ENCODE assay signal across 14 cellular contexts in the genomic region with DNA sequence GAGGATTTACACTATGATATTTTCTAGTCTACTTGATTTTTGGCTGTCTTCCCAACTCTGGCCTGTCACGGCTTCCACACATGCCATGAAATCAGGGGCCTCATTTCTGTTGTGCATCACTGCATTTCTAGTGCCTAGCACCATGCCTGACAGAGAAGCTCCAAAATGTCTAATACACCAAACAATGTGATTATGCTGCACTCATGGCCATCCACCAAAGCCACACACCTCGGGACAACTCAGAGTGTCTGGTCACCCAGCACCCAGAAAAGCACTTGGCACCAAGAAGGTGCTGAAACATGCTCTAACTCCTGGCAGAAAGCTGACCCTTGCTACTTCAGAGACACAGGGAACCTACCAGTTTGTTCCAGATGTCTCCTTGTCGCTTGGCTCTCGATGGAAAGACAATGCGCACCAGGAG. TPM values are rescaled to one million over a fixed set of nuclear protein-coding genes. Genes with fewer than 3 reads are reported as not detected.
DNase-seq lines count a peak whose midpoint lies in the region; ATAC-seq and TF ChIP-seq lines count a peak whose summit lies in the region.
"Had no signal": no experiment of that assay in that cellular context is flagged by ENCODE, and none has a peak within 500 bp of the region (broad histone marks: within the 10 kb centered on the region; RNA-seq: fewer than 3 reads in every experiment).

No MANE protein-coding gene starts in this region.

- no peak overlapping the region for H3K4me3 ChIP-seq in Caco-2 (ENCODE audit: low read depth, low read length)
- H3K4me3 ChIP-seq in cardiac fibroblast (replicated peaks in 1 of 2; ENCODE audit: low read depth in 2 of 2, low read length in 2 of 2), result no peak overlapping the region
- H3K4me3 ChIP-seq: GM12878, SK-N-MC, tibial artery had no signal

- intact Hi-C loops in Caco-2 (cut with micrococcal nuclease; ENCODE audit: unreplicated experiment), result no loop called here

- CTCF ChIA-PET in Caco-2 (lab: Charles Lee), result interaction anchor here (1.7 kb wide), 1 partner anchor 18 kb away, joined by 14 read pairs; the partner anchor contains the start of gene RPLP0

- H3K36me3 Mint-ChIP-seq in Caco-2 (ENCODE audit: insufficient read depth, unreplicated experiment), result peaks cover 93% of the 10 kb centered on the region

- TF ChIP-seq RAD21 in Ishikawa (IDR thresholded peaks at IDR 0.05; ENCODE audit: low read depth), result no peak

- no peaks in the 10 kb centered on the region for H3K9me3 ChIP-seq in Caco-2
- H3K9me3 ChIP-seq: tibial artery had no signal

- peaks cover 6% of the 10 kb centered on the region; the same call in 1 of the 2 replicates for H3K36me3 ChIP-seq in Caco-2 (ENCODE audit: control insufficient read depth, insufficient read depth, low read length)

- H3K9me3 Mint-ChIP-seq in Caco-2 (ENCODE audit: unreplicated experiment), result no peaks in the 10 kb centered on the region
- H3K9me3 Mint-ChIP-seq: activated naive CD4-positive, alpha-beta T cell treated with anti-CD3 and anti-CD28 coated beads, Interleukin-2, amount 50 U/mL, for 24 hours had no signal

- no peak overlapping the region for H3K4me3 Mint-ChIP-seq in Caco-2 (ENCODE audit: unreplicated experiment)
- H3K4me3 Mint-ChIP-seq: activated naive CD4-positive, alpha-beta T cell treated with anti-CD3 and anti-CD28 coated beads, Interleukin-2, amount 50 U/mL, for 24 hours had no signal

- BruUV-seq in Caco-2 (replicated peaks; lab: Mats Ljungman, UMichigan), result no TSS peak

- H3K27ac Mint-ChIP-seq in Caco-2 (ENCODE audit: unreplicated experiment), result peak overlapping the region; percentile 59
- H3K27ac Mint-ChIP-seq: activated naive CD4-positive, alpha-beta T cell treated with anti-CD3 and anti-CD28 coated beads, Interleukin-2, amount 50 U/mL, for 24 hours had no signal

- 0 out of 2 replicates have a peak, but pooled peaks have one; percentile 7 for TF ChIP-seq EP300 in Ishikawa (IDR thresholded peaks at IDR 0.05; ENCODE audit: borderline replicate concordance)

- H3K4me1 Mint-ChIP-seq in Caco-2 (ENCODE audit: low read depth, unreplicated experiment), result peaks cover 14% of the 10 kb centered on the region

- DNase-seq in Caco-2 (no peak), cardiac fibroblast (ENCODE audit: low read depth in 2 of 2) (peak; percentile 33 to 49), kidney glomerular epithelial cell (lab: John Stamatoyannopoulos, UW) (peak; percentile 80), GM10266 (ENCODE audit: extremely low spot score) (no peak), GM13976 (ENCODE audit: low spot score) (no peak)
- DNase-seq: C1 segment of cervical spinal cord; stimulated activated CD4-positive, alpha-beta T cell treated with anti-CD3 and anti-CD28 coated beads, Interleukin-1b, Interleukin-23, amount 100 ng/mL, for 48 hours; tibial artery had no signal

- no peak for ATAC-seq in HG03097 (IDR thresholded peaks at IDR 0.05; ENCODE audit: low FRiP score, unreplicated experiment)
- no peak for ATAC-seq in HG03469 (IDR thresholded peaks at IDR 0.05; ENCODE audit: unreplicated experiment)

- H3K27me3 Mint-ChIP-seq in Caco-2 (ENCODE audit: insufficient read depth, unreplicated experiment), result no peaks in the 10 kb centered on the region
- H3K27me3 Mint-ChIP-seq: activated naive CD4-positive, alpha-beta T cell treated with anti-CD3 and anti-CD28 coated beads, Interleukin-2, amount 50 U/mL, for 24 hours had no signal

- TF ChIP-seq CTCF in Caco-2 (IDR thresholded peaks at IDR 0.05; ENCODE audit: insufficient read depth in 1 of 2, low read depth in 1 of 2, low read length in 1 of 2, severe bottlenecking in 1 of 2, unreplicated experiment in 1 of 2) (no peak), cardiac fibroblast (IDR thresholded peaks at IDR 0.05; ENCODE audit: low read depth, low read length) (no peak), GM10266 (IDR thresholded peaks at IDR 0.05; ENCODE audit: control insufficient read depth, insufficient read depth, low read depth, missing control alignments) (no peak), GM13976 (IDR thresholded peaks at IDR 0.05; ENCODE audit: borderline replicate concordance, control extremely low read depth, extremely low read depth, insufficient read depth, missing control alignments) (no peak)

- POLR2A ChIA-PET in Caco-2 (lab: Charles Lee), result no interaction called here

- in situ Hi-C loops in GM13976 (cut with MboI; ENCODE audit: low sequenced_read_pairs, unreplicated experiment), result no loop called here

- no peaks in the 10 kb centered on the region for H3K27me3 ChIP-seq in Caco-2 (replicated peaks; ENCODE audit: control insufficient read depth, insufficient read depth, low read length)
- H3K27me3 ChIP-seq: tibial artery had no signal

- H3K4me1 ChIP-seq in Caco-2, result peaks cover 12% of the 10 kb centered on the region
- H3K4me1 ChIP-seq: tibial artery had no signal

TF ChIP-seq in Ishikawa, 13 proteins besides CTCF, POLR2A, EP300 and RAD21:
- TF ChIP-seq FOXM1 (IDR thresholded peaks at IDR 0.05; ENCODE audit: borderline replicate concordance, low read depth) (no peak), TEAD4 (IDR thresholded peaks at IDR 0.05) (peak; percentile 24; the same call in 1 of the 2 replicates), NFIC (IDR thresholded peaks at IDR 0.05) (no peak; the same call in 1 of the 2 replicates), ZBTB7A (IDR thresholded peaks at IDR 0.05; ENCODE audit: low read depth) (no peak)
- TF ChIP-seq, protein P1, sequence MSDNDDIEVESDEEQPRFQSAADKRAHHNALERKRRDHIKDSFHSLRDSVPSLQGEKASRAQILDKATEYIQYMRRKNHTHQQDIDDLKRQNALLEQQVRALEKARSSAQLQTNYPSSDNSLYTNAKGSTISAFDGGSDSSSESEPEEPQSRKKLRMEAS (IDR thresholded peaks at IDR 0.05), result no peak
- TF ChIP-seq, protein P2, sequence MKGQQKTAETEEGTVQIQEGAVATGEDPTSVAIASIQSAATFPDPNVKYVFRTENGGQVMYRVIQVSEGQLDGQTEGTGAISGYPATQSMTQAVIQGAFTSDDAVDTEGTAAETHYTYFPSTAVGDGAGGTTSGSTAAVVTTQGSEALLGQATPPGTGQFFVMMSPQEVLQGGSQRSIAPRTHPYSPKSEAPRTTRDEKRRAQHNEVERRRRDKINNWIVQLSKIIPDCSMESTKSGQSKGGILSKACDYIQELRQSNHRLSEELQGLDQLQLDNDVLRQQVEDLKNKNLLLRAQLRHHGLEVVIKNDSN (IDR thresholded peaks at IDR 0.05), result no peak
- TF ChIP-seq, protein P3, sequence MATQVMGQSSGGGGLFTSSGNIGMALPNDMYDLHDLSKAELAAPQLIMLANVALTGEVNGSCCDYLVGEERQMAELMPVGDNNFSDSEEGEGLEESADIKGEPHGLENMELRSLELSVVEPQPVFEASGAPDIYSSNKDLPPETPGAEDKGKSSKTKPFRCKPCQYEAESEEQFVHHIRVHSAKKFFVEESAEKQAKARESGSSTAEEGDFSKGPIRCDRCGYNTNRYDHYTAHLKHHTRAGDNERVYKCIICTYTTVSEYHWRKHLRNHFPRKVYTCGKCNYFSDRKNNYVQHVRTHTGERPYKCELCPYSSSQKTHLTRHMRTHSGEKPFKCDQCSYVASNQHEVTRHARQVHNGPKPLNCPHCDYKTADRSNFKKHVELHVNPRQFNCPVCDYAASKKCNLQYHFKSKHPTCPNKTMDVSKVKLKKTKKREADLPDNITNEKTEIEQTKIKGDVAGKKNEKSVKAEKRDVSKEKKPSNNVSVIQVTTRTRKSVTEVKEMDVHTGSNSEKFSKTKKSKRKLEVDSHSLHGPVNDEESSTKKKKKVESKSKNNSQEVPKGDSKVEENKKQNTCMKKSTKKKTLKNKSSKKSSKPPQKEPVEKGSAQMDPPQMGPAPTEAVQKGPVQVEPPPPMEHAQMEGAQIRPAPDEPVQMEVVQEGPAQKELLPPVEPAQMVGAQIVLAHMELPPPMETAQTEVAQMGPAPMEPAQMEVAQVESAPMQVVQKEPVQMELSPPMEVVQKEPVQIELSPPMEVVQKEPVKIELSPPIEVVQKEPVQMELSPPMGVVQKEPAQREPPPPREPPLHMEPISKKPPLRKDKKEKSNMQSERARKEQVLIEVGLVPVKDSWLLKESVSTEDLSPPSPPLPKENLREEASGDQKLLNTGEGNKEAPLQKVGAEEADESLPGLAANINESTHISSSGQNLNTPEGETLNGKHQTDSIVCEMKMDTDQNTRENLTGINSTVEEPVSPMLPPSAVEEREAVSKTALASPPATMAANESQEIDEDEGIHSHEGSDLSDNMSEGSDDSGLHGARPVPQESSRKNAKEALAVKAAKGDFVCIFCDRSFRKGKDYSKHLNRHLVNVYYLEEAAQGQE (IDR thresholded peaks at IDR 0.05; ENCODE audit: low read depth), result no peak

RNA-seq across cellular contexts. Expression of gene GCN1, which starts 11.3 kb away (rescaled TPM):
- total RNA-seq in Caco-2 (2022), result 154 and 171 TPM in 2 replicates

RNA-seq across cellular contexts. Expression of gene RPLP0, which starts 17.7 kb away (rescaled TPM):
- 2,379 and 2,383 TPM in 2 replicates for total RNA-seq in Caco-2 (2022)

Comparison
In these comparisons a context has a peak if more than half of its experiments do, and no peak if none do; other contexts are left out.
1. DNase-seq: peak in cardiac fibroblast (2 of 2) and kidney glomerular epithelial cell (single experiment); none in Caco-2 (0 of 2), GM10266 (single experiment) and GM13976 (single experiment).